21 cellular contexts compared by ENCODE assay signal in the genomic region with DNA sequence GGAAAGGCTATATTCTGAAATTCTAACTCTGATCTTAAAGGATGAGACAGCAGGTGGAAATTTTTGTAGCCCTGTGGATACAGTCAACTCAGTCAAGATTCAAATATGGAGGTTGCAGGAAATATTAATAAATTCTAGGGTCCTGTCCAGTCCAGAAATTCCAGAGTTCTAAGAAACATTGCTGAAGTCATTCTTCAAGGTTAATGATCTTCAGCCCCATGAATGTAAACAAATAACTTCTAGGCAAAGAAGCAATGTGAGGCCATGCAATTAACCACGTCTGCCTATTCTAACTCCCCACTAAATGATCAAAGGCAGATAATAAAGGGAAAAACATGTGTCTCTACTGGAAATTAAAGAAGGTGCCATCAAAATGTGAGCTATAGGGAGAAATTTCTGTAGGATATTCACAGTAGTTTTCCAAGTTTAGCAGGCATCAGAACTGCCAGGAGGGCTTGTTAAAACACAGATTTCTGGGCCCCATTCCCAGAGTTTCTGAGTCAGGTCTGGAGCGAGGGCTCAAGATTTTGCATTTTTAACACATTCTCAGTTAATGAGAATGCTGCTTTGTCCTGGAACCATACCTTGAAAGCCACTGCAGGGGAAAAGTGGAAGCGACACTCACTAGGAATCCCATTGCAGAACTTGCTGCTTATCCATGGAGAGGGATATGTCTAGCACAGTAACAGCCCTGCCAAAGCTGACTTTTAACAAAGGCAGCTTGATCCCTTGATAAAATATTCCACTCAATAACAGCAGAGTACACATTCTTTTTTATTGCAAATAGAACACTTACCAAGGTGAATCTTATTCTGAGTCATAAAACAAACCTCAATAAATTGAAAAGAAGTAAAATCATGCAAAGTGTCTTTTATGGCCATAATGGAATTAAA.
A peak's percentile ranks its signal among the peaks of the same experiment; 100 is the strongest.
DNase-seq lines count a peak whose midpoint lies in the region; ATAC-seq, FAIRE-seq and TF ChIP-seq lines count a peak whose summit lies in the region.
"Had no signal": no experiment of that assay in that cellular context is flagged by ENCODE, and none has a peak within 500 bp of the region (broad histone marks: within the 10 kb centered on the region; RNA-seq: fewer than 3 reads in every experiment).

No MANE protein-coding gene starts in this region.

- no peak for FAIRE-seq in A549 (lab: Jason Lieb, UNC)

- peaks cover 4% of the 10 kb centered on the region; the same call in 2 of the 3 replicates for H3K9me3 ChIP-seq in A549
- H3K9me3 ChIP-seq in transverse colon = no peaks in the 10 kb centered on the region
- H3K9me3 ChIP-seq: pancreas, SJSA1 had no signal

- ATAC-seq in A549 = no peak
- ATAC-seq in GM19351 (IDR thresholded peaks at IDR 0.05; ENCODE audit: unreplicated experiment) = no peak
- ATAC-seq: left colon; pancreas; stimulated activated effector memory CD8-positive, alpha-beta T cell treated with anti-CD3 and anti-CD28 coated beads, Interleukin-12 subunit alpha, Interleukin-12 subunit beta, amount 100 ng/mL, for 72 hours had no signal

- TF ChIP-seq EP300 in A549 (IDR thresholded peaks at IDR 0.05) (no peak), transverse colon (IDR thresholded peaks at IDR 0.05; ENCODE audit: low read depth) (no peak)

- no peak for TF ChIP-seq RAD21 in A549 (conservative IDR thresholded peaks at IDR 0.05 in 1 of 2, IDR thresholded peaks at IDR 0.05 in 1 of 2)

- H3K36me3 Mint-ChIP-seq in HFFc6 (ENCODE audit: low read depth) = no peaks in the 10 kb centered on the region
- H3K36me3 Mint-ChIP-seq: stimulated activated effector memory CD8-positive, alpha-beta T cell treated with anti-CD3 and anti-CD28 coated beads, Interleukin-12 subunit alpha, Interleukin-12 subunit beta, amount 100 ng/mL, for 72 hours had no signal

- H3K27ac ChIP-seq in A549 (no peak overlapping the region), transverse colon (no peak overlapping the region)
- H3K27ac ChIP-seq: brain microvascular endothelial cell, pancreas, SJSA1 had no signal

- peak overlapping the region; percentile 34 for H3K27ac Mint-ChIP-seq in HFFc6
- H3K27ac Mint-ChIP-seq: activated naive CD4-positive, alpha-beta T cell treated with anti-CD3 and anti-CD28 coated beads for 36 hours; stimulated activated effector memory CD8-positive, alpha-beta T cell treated with anti-CD3 and anti-CD28 coated beads, Interleukin-12 subunit alpha, Interleukin-12 subunit beta, amount 100 ng/mL, for 72 hours had no signal

- peak overlapping the region; percentile 29; the same call in 1 of the 3 replicates for H3K4me2 ChIP-seq in A549
- H3K4me2 ChIP-seq: smooth muscle cell had no signal

- H3K4me1 ChIP-seq in A549 = no peaks in the 10 kb centered on the region
- H3K4me1 ChIP-seq in transverse colon = no peaks in the 10 kb centered on the region
- H3K4me1 ChIP-seq: pancreas, SJSA1 had no signal

- in situ Hi-C loops in transverse colon (cut with MboI; ENCODE audit: low pct_ligation_motif_present in 1 of 4, low pct_unique_long_range_greater_than_20kb in 1 of 4, low sequenced_read_pairs in 3 of 4) = loop anchor here in 3 of 4 donors (5.0 to 10.0 kb wide), 2 partner anchors 237 to 244 kb away; no protein-coding TSS in a partner anchor

- peaks cover 21% of the 10 kb centered on the region for H3K4me1 Mint-ChIP-seq in HFFc6 (ENCODE audit: low read depth)
- H3K4me1 Mint-ChIP-seq: stimulated activated effector memory CD8-positive, alpha-beta T cell treated with anti-CD3 and anti-CD28 coated beads, Interleukin-12 subunit alpha, Interleukin-12 subunit beta, amount 100 ng/mL, for 72 hours had no signal

- DNase-seq in A549 (ENCODE audit: low read depth in 1 of 2, low spot score in 1 of 2) (no peak), HFFc6 (peak; percentile 67), cardiac fibroblast (ENCODE audit: low read depth in 2 of 2) (peak; percentile 20 to 33), kidney glomerular epithelial cell (lab: John Stamatoyannopoulos, UW) (peak; percentile 71), MV-4-11 (lab: John Stamatoyannopoulos, UW) (no peak), transverse colon (no peak), NOMO-1 (lab: John Stamatoyannopoulos, UW; ENCODE audit: unreplicated experiment in 2 of 2) (no peak)
- DNase-seq: activated CD4-positive, alpha-beta T cell treated with anti-CD3 and anti-CD28 coated beads for 4 hours; activated naive CD4-positive, alpha-beta T cell treated with anti-CD3 and anti-CD28 coated beads for 36 hours; brain microvascular endothelial cell; dermis blood vessel endothelial cell; GF-D8; left colon; NCI-H146; NCI-H446; pancreas; trophoblast cell had no signal

- H3K4me3 Mint-ChIP-seq in HFFc6 = peak overlapping the region; percentile 3; the same call in 1 of the 2 replicates
- H3K4me3 Mint-ChIP-seq: activated naive CD4-positive, alpha-beta T cell treated with anti-CD3 and anti-CD28 coated beads for 36 hours; stimulated activated effector memory CD8-positive, alpha-beta T cell treated with anti-CD3 and anti-CD28 coated beads, Interleukin-12 subunit alpha, Interleukin-12 subunit beta, amount 100 ng/mL, for 72 hours had no signal

- H3K9me3 Mint-ChIP-seq in HFFc6 = no peaks in the 10 kb centered on the region
- H3K9me3 Mint-ChIP-seq: activated naive CD4-positive, alpha-beta T cell treated with anti-CD3 and anti-CD28 coated beads for 36 hours; stimulated activated effector memory CD8-positive, alpha-beta T cell treated with anti-CD3 and anti-CD28 coated beads, Interleukin-12 subunit alpha, Interleukin-12 subunit beta, amount 100 ng/mL, for 72 hours had no signal

- peaks cover 9% of the 10 kb centered on the region for H3K27me3 ChIP-seq in transverse colon
- H3K27me3 ChIP-seq: brain microvascular endothelial cell, pancreas had no signal

- POLR2A ChIA-PET in A549 (lab: Yijun Ruan, JAX) = no interaction called here

- H3K27me3 Mint-ChIP-seq in HFFc6 (ENCODE audit: insufficient read depth) = peaks cover 7% of the 10 kb centered on the region; the same call in 1 of the 2 replicates

- no peaks in the 10 kb centered on the region for H3K36me3 ChIP-seq in transverse colon
- H3K36me3 ChIP-seq: brain microvascular endothelial cell, pancreas, SJSA1 had no signal

- TF ChIP-seq CTCF in A549 (IDR thresholded peaks at IDR 0.05) = no peak
- TF ChIP-seq CTCF in HFFc6 (IDR thresholded peaks at IDR 0.05) = no peak
- TF ChIP-seq CTCF in cardiac fibroblast (IDR thresholded peaks at IDR 0.05; ENCODE audit: low read depth, low read length) = no peak
- TF ChIP-seq CTCF in transverse colon (IDR thresholded peaks at IDR 0.05) = no peak

- intact Hi-C loops in transverse colon (cut with DNase I; ENCODE audit: low total_unique reads) = no loop called here

- no peak for TF ChIP-seq POLR2A in A549 (IDR thresholded peaks at IDR 0.05; ENCODE audit: low read length)
- no peak for TF ChIP-seq POLR2A in transverse colon (IDR thresholded peaks at IDR 0.05)

- CTCF ChIA-PET in A549 (lab: Yijun Ruan, JAX) = interaction anchor here (1.8 kb wide), 1 partner anchor 238 kb away, joined by 9 read pairs; no protein-coding TSS in a partner anchor

- WGBS in A549 (ENCODE audit: missing lambda C conversion rate) = 17% methylated on average over 3 of the region's 3 CpGs
- 51 to 58% methylated on average over 2 to 3 of the region's 3 CpGs for WGBS in transverse colon (ENCODE audit: low coverage in 1 of 2), 2 donors

- H3K4me3 ChIP-seq in A549 = no peak overlapping the region
- H3K4me3 ChIP-seq in cardiac fibroblast (replicated peaks in 1 of 2; ENCODE audit: low read depth in 2 of 2, low read length in 2 of 2) = no peak overlapping the region
- H3K4me3 ChIP-seq in transverse colon = no peak overlapping the region
- H3K4me3 ChIP-seq: pancreas, SJSA1, smooth muscle cell had no signal

TF ChIP-seq in A549, 52 proteins besides CTCF, POLR2A, EP300 and RAD21:
- no peak for TF ChIP-seq HOXA7 (CRISPR knock-in tag; IDR thresholded peaks at IDR 0.05)
- TF ChIP-seq, protein P1, sequence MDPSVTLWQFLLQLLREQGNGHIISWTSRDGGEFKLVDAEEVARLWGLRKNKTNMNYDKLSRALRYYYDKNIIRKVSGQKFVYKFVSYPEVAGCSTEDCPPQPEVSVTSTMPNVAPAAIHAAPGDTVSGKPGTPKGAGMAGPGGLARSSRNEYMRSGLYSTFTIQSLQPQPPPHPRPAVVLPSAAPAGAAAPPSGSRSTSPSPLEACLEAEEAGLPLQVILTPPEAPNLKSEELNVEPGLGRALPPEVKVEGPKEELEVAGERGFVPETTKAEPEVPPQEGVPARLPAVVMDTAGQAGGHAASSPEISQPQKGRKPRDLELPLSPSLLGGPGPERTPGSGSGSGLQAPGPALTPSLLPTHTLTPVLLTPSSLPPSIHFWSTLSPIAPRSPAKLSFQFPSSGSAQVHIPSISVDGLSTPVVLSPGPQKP (IDR thresholded peaks at IDR 0.05; ENCODE audit: low read depth, low read length) = no peak

Comparison
In these comparisons a context has a peak if more than half of its experiments do, and no peak if none do; other contexts are left out.
1. DNase-seq: peak in HFFc6 (single experiment), cardiac fibroblast (2 of 2) and kidney glomerular epithelial cell (single experiment); none in A549 (0 of 2), MV-4-11 (single experiment), transverse colon (single experiment) and NOMO-1 (0 of 2).